In genomic region chr9:90813011-90813410, GRCh38 we compare ENCODE assay signal across 23 cellular contexts. TPM values are rescaled to one million over a fixed set of nuclear protein-coding genes. Genes with fewer than 3 reads are reported as not detected.
A peak's percentile ranks its signal among the peaks of the same experiment; 100 is the strongest.
DNase-seq lines count a peak whose midpoint lies in the region; ATAC-seq and TF ChIP-seq lines count a peak whose summit lies in the region.
"Had no signal": no experiment of that assay in that cellular context is flagged by ENCODE, and none has a peak within 500 bp of the region (broad histone marks: within the 10 kb centered on the region; RNA-seq: fewer than 3 reads in every experiment).

No MANE protein-coding gene starts in this region.

- peak overlapping the region; percentile 93 for H3K27ac ChIP-seq in DOHH2 (ENCODE audit: low read depth, low read length)
- no peak overlapping the region for H3K27ac ChIP-seq in ascending aorta
- H3K27ac ChIP-seq: SJCRH30 had no signal

- ATAC-seq in stimulated activated memory B cell treated with anti-CD40 and anti-IgM and Interleukin-4, amounts not matched to agents 10 μg/mL and 1 μg/mL and 100 μg/mL, for 72 hours: no peak
- ATAC-seq in HG02970 (IDR thresholded peaks at IDR 0.05; ENCODE audit: low FRiP score, unreplicated experiment): no peak
- ATAC-seq: GM23338 had no signal

- H3K4me2 ChIP-seq in DOHH2 (ENCODE audit: low read length) (peak overlapping the region; percentile 92), Loucy (ENCODE audit: low read depth, low read length, poor library complexity, severe bottlenecking) (peak overlapping the region; percentile 71)
- H3K4me2 ChIP-seq: GM23338 had no signal

- peaks cover 100% of the 10 kb centered on the region for H3K79me2 ChIP-seq in DOHH2 (ENCODE audit: control insufficient read depth, low read length)
- H3K79me2 ChIP-seq in Loucy (ENCODE audit: insufficient read depth, low read length): peaks cover 95% of the 10 kb centered on the region

- peaks cover 92% of the 10 kb centered on the region for H3K4me1 Mint-ChIP-seq in dendritic cell treated with granulocyte-macrophage colony-stimulating factor and Interleukin-4, amounts not matched to agents 40 ng/mL and 50 ng/mL, for 4 days (ENCODE audit: low read depth)
- peaks cover 93% of the 10 kb centered on the region for H3K4me1 Mint-ChIP-seq in stimulated activated memory B cell treated with anti-CD40 and anti-IgM and Interleukin-4, amounts not matched to agents 10 μg/mL and 1 μg/mL and 100 μg/mL, for 72 hours

- peaks cover 85% of the 10 kb centered on the region for H3K36me3 Mint-ChIP-seq in dendritic cell treated with granulocyte-macrophage colony-stimulating factor and Interleukin-4, amounts not matched to agents 40 ng/mL and 50 ng/mL, for 4 days (ENCODE audit: low read depth)
- peaks cover 35% of the 10 kb centered on the region for H3K36me3 Mint-ChIP-seq in stimulated activated memory B cell treated with anti-CD40 and anti-IgM and Interleukin-4, amounts not matched to agents 10 μg/mL and 1 μg/mL and 100 μg/mL, for 72 hours
- H3K36me3 Mint-ChIP-seq: CD8-positive, alpha-beta memory T cell had no signal

- peak overlapping the region; percentile 76 for H3K9ac ChIP-seq in Loucy (ENCODE audit: low read depth, low read length, poor library complexity, severe bottlenecking)

- no peaks in the 10 kb centered on the region for H3K27me3 Mint-ChIP-seq in dendritic cell treated with granulocyte-macrophage colony-stimulating factor and Interleukin-4, amounts not matched to agents 40 ng/mL and 50 ng/mL, for 4 days
- H3K27me3 Mint-ChIP-seq in stimulated activated memory B cell treated with anti-CD40 and anti-IgM and Interleukin-4, amounts not matched to agents 10 μg/mL and 1 μg/mL and 100 μg/mL, for 72 hours: no peaks in the 10 kb centered on the region

- H3K27me3 ChIP-seq in DOHH2 (ENCODE audit: control insufficient read depth, low read length): no peaks in the 10 kb centered on the region
- H3K27me3 ChIP-seq in Loucy (ENCODE audit: insufficient read depth, low read length, poor library complexity, severe bottlenecking): no peaks in the 10 kb centered on the region
- H3K27me3 ChIP-seq in ascending aorta: no peaks in the 10 kb centered on the region
- H3K27me3 ChIP-seq: SJCRH30 had no signal

- H3K9me2 ChIP-seq in DOHH2 (replicated peaks; ENCODE audit: control insufficient read depth, low read length) (no peaks in the 10 kb centered on the region), Loucy (replicated peaks; ENCODE audit: low read depth, low read length) (no peaks in the 10 kb centered on the region)

- intact Hi-C loops in dendritic cell treated with granulocyte-macrophage colony-stimulating factor and Interleukin-4, amounts not matched to agents 40 ng/mL and 50 ng/mL, for 4 days (cut with micrococcal nuclease): no loop called here
- intact Hi-C loops in ascending aorta (cut with DNase I): no loop called here

- H4K20me1 ChIP-seq in DOHH2 (ENCODE audit: control insufficient read depth, insufficient read depth, low read depth, low read length) (no peaks in the 10 kb centered on the region), Loucy (ENCODE audit: insufficient read depth, low read length, poor library complexity, severe bottlenecking) (no peaks in the 10 kb centered on the region)

- H3F3A ChIP-seq in DOHH2 (ENCODE audit: control insufficient read depth, insufficient read depth): peaks cover 46% of the 10 kb centered on the region
- H3F3A ChIP-seq in Loucy (ENCODE audit: low read depth): peaks cover 8% of the 10 kb centered on the region

- DNase-seq in COLO829 (ENCODE audit: low spot score) (no peak), ascending aorta (ENCODE audit: low spot score in 2 of 2) (no peak), NCI-H2081 (lab: John Stamatoyannopoulos, UW) (no peak)
- DNase-seq: C1 segment of cervical spinal cord; CD8-positive, alpha-beta memory T cell; DMS79 treated with DMSO at 0.1 percent for 48 hours; HCEC 1CT; MM.1S; NCI-H1092; NCI-H1436 treated with DMSO at 0.1 percent for 48 hours; NCI-H1930; NCI-H226; NCI-H510A treated with DMSO at 0.1 percent for 48 hours; NCI-H748 treated with DMSO at 0.1 percent for 48 hours; SJCRH30; T-helper 1 cell had no signal

- no peaks in the 10 kb centered on the region for H3K9me3 Mint-ChIP-seq in dendritic cell treated with granulocyte-macrophage colony-stimulating factor and Interleukin-4, amounts not matched to agents 40 ng/mL and 50 ng/mL, for 4 days
- H3K9me3 Mint-ChIP-seq in stimulated activated memory B cell treated with anti-CD40 and anti-IgM and Interleukin-4, amounts not matched to agents 10 μg/mL and 1 μg/mL and 100 μg/mL, for 72 hours: no peaks in the 10 kb centered on the region

- H3K4me3 Mint-ChIP-seq in dendritic cell treated with granulocyte-macrophage colony-stimulating factor and Interleukin-4, amounts not matched to agents 40 ng/mL and 50 ng/mL, for 4 days: no peak overlapping the region
- H3K4me3 Mint-ChIP-seq in stimulated activated memory B cell treated with anti-CD40 and anti-IgM and Interleukin-4, amounts not matched to agents 10 μg/mL and 1 μg/mL and 100 μg/mL, for 72 hours: peak overlapping the region; percentile 20
- H3K4me3 Mint-ChIP-seq: CD8-positive, alpha-beta memory T cell; GM23338 had no signal

- TF ChIP-seq CTCF in DOHH2 (IDR thresholded peaks at IDR 0.05; ENCODE audit: low read depth, low read length, poor library complexity, severe bottlenecking) (no peak), Loucy (conservative IDR thresholded peaks at IDR 0.05; ENCODE audit: low read length) (no peak), ascending aorta (IDR thresholded peaks at IDR 0.05) (no peak)

- H3K27ac Mint-ChIP-seq in dendritic cell treated with granulocyte-macrophage colony-stimulating factor and Interleukin-4, amounts not matched to agents 40 ng/mL and 50 ng/mL, for 4 days: peak overlapping the region; percentile 25
- H3K27ac Mint-ChIP-seq in stimulated activated memory B cell treated with anti-CD40 and anti-IgM and Interleukin-4, amounts not matched to agents 10 μg/mL and 1 μg/mL and 100 μg/mL, for 72 hours: peak overlapping the region; percentile 96
- H3K27ac Mint-ChIP-seq: CD8-positive, alpha-beta memory T cell; GM23338 had no signal

- H3K4me1 ChIP-seq in DOHH2 (ENCODE audit: control insufficient read depth, low read length): peaks cover 94% of the 10 kb centered on the region
- H3K4me1 ChIP-seq in Loucy (ENCODE audit: insufficient read depth, low read length, poor library complexity, severe bottlenecking): peaks cover 91% of the 10 kb centered on the region
- H3K4me1 ChIP-seq in ascending aorta: no peaks in the 10 kb centered on the region
- H3K4me1 ChIP-seq: SJCRH30 had no signal

- no peak overlapping the region for H2AFZ ChIP-seq in Loucy (ENCODE audit: low read length)
- H2AFZ ChIP-seq: GM23338 had no signal

- H3K36me3 ChIP-seq in DOHH2 (ENCODE audit: control insufficient read depth, low read length) (peaks cover 93% of the 10 kb centered on the region), Loucy (ENCODE audit: insufficient read depth, low read length) (peaks cover 5% of the 10 kb centered on the region; the same call in 1 of the 2 replicates), ascending aorta (no peaks in the 10 kb centered on the region)
- H3K36me3 ChIP-seq: SJCRH30 had no signal

- peaks cover 6% of the 10 kb centered on the region for H3K9me3 ChIP-seq in DOHH2 (ENCODE audit: control insufficient read depth, insufficient read depth, low read length)
- no peaks in the 10 kb centered on the region for H3K9me3 ChIP-seq in Loucy (ENCODE audit: insufficient read depth, low read depth, low read length)
- H3K9me3 ChIP-seq in ascending aorta: no peaks in the 10 kb centered on the region
- H3K9me3 ChIP-seq: SJCRH30 had no signal

- peak overlapping the region; percentile 66 for H3K4me3 ChIP-seq in DOHH2 (ENCODE audit: low read length)
- H3K4me3 ChIP-seq in Loucy (ENCODE audit: low read length, poor library complexity, severe bottlenecking): no peak overlapping the region
- H3K4me3 ChIP-seq in ascending aorta: no peak overlapping the region
- H3K4me3 ChIP-seq: GM23338, SJCRH30 had no signal

RNA-seq across cellular contexts. Expression of gene SYK, which starts 11.4 kb away (rescaled TPM):
- 3.2 TPM for total RNA-seq in ascending aorta
- total RNA-seq: LHCN-M2, SJCRH30 had no signal
